ENCODE assay signal across 20 cellular contexts in genomic region chr3:8341853-8342252, GRCh38.
A peak's percentile ranks its signal among the peaks of the same experiment; 100 is the strongest.
DNase-seq lines count a peak whose midpoint lies in the region; ATAC-seq and TF ChIP-seq lines count a peak whose summit lies in the region.
"Had no signal": no experiment of that assay in that cellular context is flagged by ENCODE, and none has a peak within 500 bp of the region (broad histone marks: within the 10 kb centered on the region; RNA-seq: fewer than 3 reads in every experiment).

No MANE protein-coding gene starts in this region.

- DNase-seq in Calu3 (peak; percentile 3), LNCaP clone FGC (ENCODE audit: low read depth) (peak; percentile 18), adipocyte (ENCODE audit: low read depth) (no peak), mucosa of descending colon (peak in 2 of 3 donors; percentile 10 to 31), NCI-H128 (lab: John Stamatoyannopoulos, UW; ENCODE audit: unreplicated experiment) (no peak), adrenal gland (no peak)
- DNase-seq: DMS79 treated with DMSO at 0.1 percent for 48 hours, HCEC 1CT, Kasumi-1, MM.1S, NCI-H1105, NCI-H187, NCI-H2107, NCI-H510A, NCI-H82 had no signal

- ATAC-seq in mucosa of descending colon, result no peak
- ATAC-seq in GM18873 (IDR thresholded peaks at IDR 0.05; ENCODE audit: low FRiP score, unreplicated experiment), result no peak
- ATAC-seq: GM23338 had no signal

- H3K36me3 ChIP-seq in adipocyte (ENCODE audit: control insufficient read depth, insufficient read depth, low read length, severe bottlenecking), result no peaks in the 10 kb centered on the region
- no peaks in the 10 kb centered on the region for H3K36me3 ChIP-seq in mucosa of descending colon (ENCODE audit: low read depth)
- H3K36me3 ChIP-seq in adrenal gland (replicated peaks in 1 of 2), result no peaks in the 10 kb centered on the region

- H3K4me1 ChIP-seq in adipocyte (ENCODE audit: control insufficient read depth, insufficient read depth, low read length), result peaks cover 30% of the 10 kb centered on the region
- no peaks in the 10 kb centered on the region for H3K4me1 ChIP-seq in mucosa of descending colon (ENCODE audit: low read depth)
- peaks cover 0 to 11% of the 10 kb centered on the region in 2 donors for H3K4me1 ChIP-seq in adrenal gland (replicated peaks in 1 of 2)

- intact Hi-C loops in Calu3 (cut with micrococcal nuclease; ENCODE audit: unreplicated experiment) (no loop called here), mucosa of descending colon (cut with DNase I, micrococcal nuclease) (no loop called here), adrenal gland (cut with DNase I) (no loop called here)

- no TSS peak for BruUV-seq in Calu3 (replicated peaks; lab: Mats Ljungman, UMichigan)

- H3K4me3 ChIP-seq in LNCaP clone FGC (ENCODE audit: low read depth, low read length), result no peak overlapping the region
- H3K4me3 ChIP-seq in adipocyte (ENCODE audit: low read length), result peak overlapping the region; percentile 4
- no peak overlapping the region for H3K4me3 ChIP-seq in mucosa of descending colon
- H3K4me3 ChIP-seq in adrenal gland, result no peak overlapping the region
- H3K4me3 ChIP-seq: GM23338 had no signal

- WGBS in adrenal gland, 4 donors, result 36 to 51% (median 43%) methylated on average over 8 of the region's 8 CpGs

- H3K4me3 Mint-ChIP-seq in Calu3 (ENCODE audit: low read depth, unreplicated experiment), result no peak overlapping the region
- H3K4me3 Mint-ChIP-seq: GM23338, IgD-negative memory B cell had no signal

- no peaks in the 10 kb centered on the region for H3K27me3 Mint-ChIP-seq in Calu3 (ENCODE audit: unreplicated experiment)

- no peak for TF ChIP-seq POLR2A in adrenal gland (IDR thresholded peaks at IDR 0.05)

- H3K9me3 ChIP-seq in adipocyte (ENCODE audit: control insufficient read depth, low read length) (peaks cover 23% of the 10 kb centered on the region), mucosa of descending colon (peaks cover 18% of the 10 kb centered on the region), adrenal gland (replicated peaks in 1 of 3) (peaks cover 0 to 4% (median 0%) of the 10 kb centered on the region in 3 donors)

- H3K27ac Mint-ChIP-seq in Calu3 (ENCODE audit: unreplicated experiment), result no peak overlapping the region
- H3K27ac Mint-ChIP-seq: GM23338 had no signal

- no peak overlapping the region for H3K27ac ChIP-seq in adrenal gland
- H3K27ac ChIP-seq: C4-2B, RWPE1 had no signal

- no peaks in the 10 kb centered on the region for H3K4me1 Mint-ChIP-seq in Calu3 (ENCODE audit: low read depth, unreplicated experiment)
- H3K4me1 Mint-ChIP-seq: IgD-negative memory B cell had no signal

- H3K9me3 Mint-ChIP-seq in Calu3 (ENCODE audit: low read depth, unreplicated experiment), result peaks cover 5% of the 10 kb centered on the region

- H3K36me3 Mint-ChIP-seq in Calu3 (ENCODE audit: insufficient read depth, unreplicated experiment), result no peaks in the 10 kb centered on the region

- H3K9ac ChIP-seq in adipocyte (ENCODE audit: low read length), result no peak overlapping the region

- H3K27me3 ChIP-seq in adipocyte (replicated peaks; ENCODE audit: control insufficient read depth, insufficient read depth, low read length) (no peaks in the 10 kb centered on the region), adrenal gland (no peaks in the 10 kb centered on the region)

- CTCF ChIA-PET in Calu3 (lab: Charles Lee), result no interaction called here

- no peak for TF ChIP-seq CTCF in Calu3 (IDR thresholded peaks at IDR 0.05; ENCODE audit: unreplicated experiment)
- no peak for TF ChIP-seq CTCF in LNCaP clone FGC (IDR thresholded peaks at IDR 0.05; ENCODE audit: control insufficient read depth, extremely low read depth, insufficient read depth)
- TF ChIP-seq CTCF in mucosa of descending colon (IDR thresholded peaks at IDR 0.05), result no peak
- no peak for TF ChIP-seq CTCF in adrenal gland (IDR thresholded peaks at IDR 0.05)

Comparison
In these comparisons a context has a peak if more than half of its experiments do, and no peak if none do; other contexts are left out.
1. DNase-seq: peak in Calu3 (single experiment), LNCaP clone FGC (single experiment) and mucosa of descending colon (2 of 3); none in adipocyte (single experiment), NCI-H128 (single experiment) and adrenal gland (0 of 7).